In the genomic region with DNA sequence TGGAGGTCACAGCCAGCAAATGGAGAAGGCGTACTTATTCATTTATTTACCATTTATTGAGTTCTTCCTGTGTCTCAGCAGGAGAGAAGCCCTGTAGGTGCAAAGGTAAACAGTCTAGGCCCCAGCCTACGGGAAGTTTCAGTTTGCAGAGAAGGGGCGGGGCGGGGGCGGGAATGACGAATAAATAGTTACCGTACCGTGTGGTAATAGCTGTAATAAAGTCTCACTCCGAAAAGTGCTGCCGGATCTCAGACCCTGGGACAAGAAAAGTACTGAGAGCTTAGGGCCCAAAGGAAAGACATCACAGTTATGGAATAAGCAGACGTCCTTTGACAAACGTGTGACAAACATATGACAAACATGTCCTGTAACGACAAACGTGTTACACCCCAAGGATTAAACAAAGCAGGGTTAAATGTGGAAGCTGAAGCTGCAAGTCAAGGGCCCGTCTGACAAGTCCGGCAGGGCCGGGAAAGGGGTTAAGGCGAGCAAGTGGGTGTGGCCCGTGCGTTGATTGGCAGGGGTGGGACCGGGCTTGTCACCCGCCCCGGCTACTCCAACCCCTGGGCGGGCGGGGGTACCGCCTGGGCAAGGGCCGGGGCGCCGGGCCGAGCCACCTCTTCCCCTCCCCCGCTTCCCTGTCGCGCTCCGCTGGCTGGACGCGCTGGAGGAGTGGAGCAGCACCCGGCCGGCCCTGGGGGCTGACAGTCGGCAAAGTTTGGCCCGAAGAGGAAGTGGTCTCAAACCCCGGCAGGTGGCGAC, we compare ENCODE assay signal across 1 cellular context.
TF ChIP-seq lines count a peak whose summit lies in the region.

A gene with protein sequence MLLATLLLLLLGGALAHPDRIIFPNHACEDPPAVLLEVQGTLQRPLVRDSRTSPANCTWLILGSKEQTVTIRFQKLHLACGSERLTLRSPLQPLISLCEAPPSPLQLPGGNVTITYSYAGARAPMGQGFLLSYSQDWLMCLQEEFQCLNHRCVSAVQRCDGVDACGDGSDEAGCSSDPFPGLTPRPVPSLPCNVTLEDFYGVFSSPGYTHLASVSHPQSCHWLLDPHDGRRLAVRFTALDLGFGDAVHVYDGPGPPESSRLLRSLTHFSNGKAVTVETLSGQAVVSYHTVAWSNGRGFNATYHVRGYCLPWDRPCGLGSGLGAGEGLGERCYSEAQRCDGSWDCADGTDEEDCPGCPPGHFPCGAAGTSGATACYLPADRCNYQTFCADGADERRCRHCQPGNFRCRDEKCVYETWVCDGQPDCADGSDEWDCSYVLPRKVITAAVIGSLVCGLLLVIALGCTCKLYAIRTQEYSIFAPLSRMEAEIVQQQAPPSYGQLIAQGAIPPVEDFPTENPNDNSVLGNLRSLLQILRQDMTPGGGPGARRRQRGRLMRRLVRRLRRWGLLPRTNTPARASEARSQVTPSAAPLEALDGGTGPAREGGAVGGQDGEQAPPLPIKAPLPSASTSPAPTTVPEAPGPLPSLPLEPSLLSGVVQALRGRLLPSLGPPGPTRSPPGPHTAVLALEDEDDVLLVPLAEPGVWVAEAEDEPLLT (plus strand): TSS at position 541 of the 762 bp plus-strand sequence. CDS start 564 bp downstream, outside the sequence.

TF ChIP-seq in HepG2, 621 proteins besides CTCF, POLR2A, EP300 and RAD21 (continued from another document and continues in another):
- TF ChIP-seq, protein P1, sequence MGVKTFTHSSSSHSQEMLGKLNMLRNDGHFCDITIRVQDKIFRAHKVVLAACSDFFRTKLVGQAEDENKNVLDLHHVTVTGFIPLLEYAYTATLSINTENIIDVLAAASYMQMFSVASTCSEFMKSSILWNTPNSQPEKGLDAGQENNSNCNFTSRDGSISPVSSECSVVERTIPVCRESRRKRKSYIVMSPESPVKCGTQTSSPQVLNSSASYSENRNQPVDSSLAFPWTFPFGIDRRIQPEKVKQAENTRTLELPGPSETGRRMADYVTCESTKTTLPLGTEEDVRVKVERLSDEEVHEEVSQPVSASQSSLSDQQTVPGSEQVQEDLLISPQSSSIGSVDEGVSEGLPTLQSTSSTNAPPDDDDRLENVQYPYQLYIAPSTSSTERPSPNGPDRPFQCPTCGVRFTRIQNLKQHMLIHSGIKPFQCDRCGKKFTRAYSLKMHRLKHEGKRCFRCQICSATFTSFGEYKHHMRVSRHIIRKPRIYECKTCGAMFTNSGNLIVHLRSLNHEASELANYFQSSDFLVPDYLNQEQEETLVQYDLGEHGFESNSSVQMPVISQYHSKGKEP (CRISPR knock-in tag; IDR thresholded peaks at IDR 0.05): peak; percentile 11; the same call in 1 of the 2 replicates
- TF ChIP-seq HOXD1 (CRISPR knock-in tag; IDR thresholded peaks at IDR 0.05) (peak; percentile 95), RXRA (CRISPR knock-in tag; IDR thresholded peaks at IDR 0.05) (peak; percentile 77), ZNF577 (CRISPR knock-in tag; IDR thresholded peaks at IDR 0.05; ENCODE audit: borderline replicate concordance, low read depth) (0 out of 2 replicates have a peak, but pooled peaks have one; percentile 83), REL (CRISPR knock-in tag; conservative IDR thresholded peaks at IDR 0.05) (peak; percentile 88; the same call in 1 of the 2 replicates), ZNF678 (CRISPR knock-in tag; IDR thresholded peaks at IDR 0.05) (peak; percentile 95), SRY (CRISPR knock-in tag; IDR thresholded peaks at IDR 0.05) (peak; percentile 97), ZNF24 (IDR thresholded peaks at IDR 0.05) (no peak), PLRG1 (conservative IDR thresholded peaks at IDR 0.05) (no peak), ZNF484 (CRISPR knock-in tag; IDR thresholded peaks at IDR 0.05; ENCODE audit: borderline replicate concordance, low read depth) (0 out of 2 replicates have a peak, but pooled peaks have one; percentile 76), ZNF44 (CRISPR knock-in tag; IDR thresholded peaks at IDR 0.05) (peak; percentile 96; the same call in 1 of the 2 replicates), ARID2 (CRISPR knock-in tag; IDR thresholded peaks at IDR 0.05; ENCODE audit: borderline replicate concordance) (peak; percentile 89; the same call in 1 of the 2 replicates), PHB2 (IDR thresholded peaks at IDR 0.05; ENCODE audit: partially characterized antibody) (no peak), CCDC6 (CRISPR knock-in tag; IDR thresholded peaks at IDR 0.05) (peak; percentile 90), ZNF674 (CRISPR knock-in tag; IDR thresholded peaks at IDR 0.05; ENCODE audit: low read depth) (no peak; the same call in 1 of the 2 replicates), HOXA7 (CRISPR knock-in tag; IDR thresholded peaks at IDR 0.05) (no peak), NKX3-1 (CRISPR knock-in tag; IDR thresholded peaks at IDR 0.05) (peak; percentile 92), PRMT3 (CRISPR knock-in tag; IDR thresholded peaks at IDR 0.05; ENCODE audit: borderline replicate concordance, low read depth) (no peak), MXI1 (IDR thresholded peaks at IDR 0.05; ENCODE audit: borderline replicate concordance, low read depth, low read length) (peak; percentile 73; the same call in 1 of the 3 replicates), ZNF180 (CRISPR knock-in tag; IDR thresholded peaks at IDR 0.05; ENCODE audit: borderline replicate concordance, low read depth) (no peak), ZMYM2 (CRISPR knock-in tag; IDR thresholded peaks at IDR 0.05) (no peak; the same call in 1 of the 2 replicates), ZNF598 (CRISPR knock-in tag; IDR thresholded peaks at IDR 0.05; ENCODE audit: borderline replicate concordance) (peak; percentile 99), ZNF326 (CRISPR knock-in tag; IDR thresholded peaks at IDR 0.05; ENCODE audit: borderline replicate concordance) (no peak), HOXA5 (CRISPR knock-in tag; IDR thresholded peaks at IDR 0.05) (peak; percentile 96), KDM2A (CRISPR knock-in tag; IDR thresholded peaks at IDR 0.05; ENCODE audit: borderline replicate concordance, low read depth) (peak; percentile 96), ZNF264 (CRISPR knock-in tag; IDR thresholded peaks at IDR 0.05) (peak; percentile 89), ZNF644 (CRISPR knock-in tag; IDR thresholded peaks at IDR 0.05; ENCODE audit: low read depth) (0 out of 2 replicates have a peak, but pooled peaks have one; percentile 31), ZNF562 (CRISPR knock-in tag; IDR thresholded peaks at IDR 0.05; ENCODE audit: borderline replicate concordance) (no peak), RNF2 (conservative IDR thresholded peaks at IDR 0.05; ENCODE audit: low read depth) (peak; percentile 59; the same call in 1 of the 2 replicates), KAT8 (CRISPR knock-in tag; IDR thresholded peaks at IDR 0.05) (peak; percentile 86), ZFP36 (IDR thresholded peaks at IDR 0.05; ENCODE audit: borderline replicate concordance, low read depth, low read length, partially characterized antibody) (no peak), ZNF781 (CRISPR knock-in tag; IDR thresholded peaks at IDR 0.05; ENCODE audit: borderline replicate concordance, not compliant biosample characterization) (peak; percentile 59)
- TF ChIP-seq, protein P2, sequence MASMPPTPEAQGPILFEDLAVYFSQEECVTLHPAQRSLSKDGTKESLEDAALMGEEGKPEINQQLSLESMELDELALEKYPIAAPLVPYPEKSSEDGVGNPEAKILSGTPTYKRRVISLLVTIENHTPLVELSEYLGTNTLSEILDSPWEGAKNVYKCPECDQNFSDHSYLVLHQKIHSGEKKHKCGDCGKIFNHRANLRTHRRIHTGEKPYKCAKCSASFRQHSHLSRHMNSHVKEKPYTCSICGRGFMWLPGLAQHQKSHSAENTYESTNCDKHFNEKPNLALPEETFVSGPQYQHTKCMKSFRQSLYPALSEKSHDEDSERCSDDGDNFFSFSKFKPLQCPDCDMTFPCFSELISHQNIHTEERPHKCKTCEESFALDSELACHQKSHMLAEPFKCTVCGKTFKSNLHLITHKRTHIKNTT (CRISPR knock-in tag; IDR thresholded peaks at IDR 0.05): peak; percentile 91; the same call in 1 of the 2 replicates
- TF ChIP-seq, protein P3, sequence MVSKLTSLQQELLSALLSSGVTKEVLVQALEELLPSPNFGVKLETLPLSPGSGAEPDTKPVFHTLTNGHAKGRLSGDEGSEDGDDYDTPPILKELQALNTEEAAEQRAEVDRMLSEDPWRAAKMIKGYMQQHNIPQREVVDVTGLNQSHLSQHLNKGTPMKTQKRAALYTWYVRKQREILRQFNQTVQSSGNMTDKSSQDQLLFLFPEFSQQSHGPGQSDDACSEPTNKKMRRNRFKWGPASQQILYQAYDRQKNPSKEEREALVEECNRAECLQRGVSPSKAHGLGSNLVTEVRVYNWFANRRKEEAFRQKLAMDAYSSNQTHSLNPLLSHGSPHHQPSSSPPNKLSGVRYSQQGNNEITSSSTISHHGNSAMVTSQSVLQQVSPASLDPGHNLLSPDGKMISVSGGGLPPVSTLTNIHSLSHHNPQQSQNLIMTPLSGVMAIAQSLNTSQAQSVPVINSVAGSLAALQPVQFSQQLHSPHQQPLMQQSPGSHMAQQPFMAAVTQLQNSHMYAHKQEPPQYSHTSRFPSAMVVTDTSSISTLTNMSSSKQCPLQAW (CRISPR knock-in tag; IDR thresholded peaks at IDR 0.05): peak; percentile 95
- TF ChIP-seq, protein P4, sequence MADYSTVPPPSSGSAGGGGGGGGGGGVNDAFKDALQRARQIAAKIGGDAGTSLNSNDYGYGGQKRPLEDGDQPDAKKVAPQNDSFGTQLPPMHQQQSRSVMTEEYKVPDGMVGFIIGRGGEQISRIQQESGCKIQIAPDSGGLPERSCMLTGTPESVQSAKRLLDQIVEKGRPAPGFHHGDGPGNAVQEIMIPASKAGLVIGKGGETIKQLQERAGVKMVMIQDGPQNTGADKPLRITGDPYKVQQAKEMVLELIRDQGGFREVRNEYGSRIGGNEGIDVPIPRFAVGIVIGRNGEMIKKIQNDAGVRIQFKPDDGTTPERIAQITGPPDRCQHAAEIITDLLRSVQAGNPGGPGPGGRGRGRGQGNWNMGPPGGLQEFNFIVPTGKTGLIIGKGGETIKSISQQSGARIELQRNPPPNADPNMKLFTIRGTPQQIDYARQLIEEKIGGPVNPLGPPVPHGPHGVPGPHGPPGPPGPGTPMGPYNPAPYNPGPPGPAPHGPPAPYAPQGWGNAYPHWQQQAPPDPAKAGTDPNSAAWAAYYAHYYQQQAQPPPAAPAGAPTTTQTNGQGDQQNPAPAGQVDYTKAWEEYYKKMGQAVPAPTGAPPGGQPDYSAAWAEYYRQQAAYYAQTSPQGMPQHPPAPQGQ (CRISPR knock-in tag; IDR thresholded peaks at IDR 0.05; ENCODE audit: borderline replicate concordance): peak; percentile 97; the same call in 1 of the 2 replicates
- TF ChIP-seq, protein P5, sequence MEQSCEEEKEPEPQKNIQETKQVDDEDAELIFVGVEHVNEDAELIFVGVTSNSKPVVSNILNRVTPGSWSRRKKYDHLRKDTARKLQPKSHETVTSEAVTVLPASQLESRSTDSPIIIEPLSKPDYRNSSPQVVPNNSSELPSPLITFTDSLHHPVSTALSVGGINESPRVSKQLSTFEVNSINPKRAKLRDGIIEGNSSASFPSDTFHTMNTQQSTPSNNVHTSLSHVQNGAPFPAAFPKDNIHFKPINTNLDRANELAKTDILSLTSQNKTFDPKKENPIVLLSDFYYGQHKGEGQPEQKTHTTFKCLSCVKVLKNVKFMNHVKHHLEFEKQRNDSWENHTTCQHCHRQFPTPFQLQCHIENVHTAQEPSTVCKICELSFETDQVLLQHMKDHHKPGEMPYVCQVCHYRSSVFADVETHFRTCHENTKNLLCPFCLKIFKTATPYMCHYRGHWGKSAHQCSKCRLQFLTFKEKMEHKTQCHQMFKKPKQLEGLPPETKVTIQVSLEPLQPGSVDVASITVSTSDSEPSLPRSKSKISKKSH (CRISPR knock-in tag; IDR thresholded peaks at IDR 0.05; ENCODE audit: borderline replicate concordance): no peak
- TF ChIP-seq, protein P6, sequence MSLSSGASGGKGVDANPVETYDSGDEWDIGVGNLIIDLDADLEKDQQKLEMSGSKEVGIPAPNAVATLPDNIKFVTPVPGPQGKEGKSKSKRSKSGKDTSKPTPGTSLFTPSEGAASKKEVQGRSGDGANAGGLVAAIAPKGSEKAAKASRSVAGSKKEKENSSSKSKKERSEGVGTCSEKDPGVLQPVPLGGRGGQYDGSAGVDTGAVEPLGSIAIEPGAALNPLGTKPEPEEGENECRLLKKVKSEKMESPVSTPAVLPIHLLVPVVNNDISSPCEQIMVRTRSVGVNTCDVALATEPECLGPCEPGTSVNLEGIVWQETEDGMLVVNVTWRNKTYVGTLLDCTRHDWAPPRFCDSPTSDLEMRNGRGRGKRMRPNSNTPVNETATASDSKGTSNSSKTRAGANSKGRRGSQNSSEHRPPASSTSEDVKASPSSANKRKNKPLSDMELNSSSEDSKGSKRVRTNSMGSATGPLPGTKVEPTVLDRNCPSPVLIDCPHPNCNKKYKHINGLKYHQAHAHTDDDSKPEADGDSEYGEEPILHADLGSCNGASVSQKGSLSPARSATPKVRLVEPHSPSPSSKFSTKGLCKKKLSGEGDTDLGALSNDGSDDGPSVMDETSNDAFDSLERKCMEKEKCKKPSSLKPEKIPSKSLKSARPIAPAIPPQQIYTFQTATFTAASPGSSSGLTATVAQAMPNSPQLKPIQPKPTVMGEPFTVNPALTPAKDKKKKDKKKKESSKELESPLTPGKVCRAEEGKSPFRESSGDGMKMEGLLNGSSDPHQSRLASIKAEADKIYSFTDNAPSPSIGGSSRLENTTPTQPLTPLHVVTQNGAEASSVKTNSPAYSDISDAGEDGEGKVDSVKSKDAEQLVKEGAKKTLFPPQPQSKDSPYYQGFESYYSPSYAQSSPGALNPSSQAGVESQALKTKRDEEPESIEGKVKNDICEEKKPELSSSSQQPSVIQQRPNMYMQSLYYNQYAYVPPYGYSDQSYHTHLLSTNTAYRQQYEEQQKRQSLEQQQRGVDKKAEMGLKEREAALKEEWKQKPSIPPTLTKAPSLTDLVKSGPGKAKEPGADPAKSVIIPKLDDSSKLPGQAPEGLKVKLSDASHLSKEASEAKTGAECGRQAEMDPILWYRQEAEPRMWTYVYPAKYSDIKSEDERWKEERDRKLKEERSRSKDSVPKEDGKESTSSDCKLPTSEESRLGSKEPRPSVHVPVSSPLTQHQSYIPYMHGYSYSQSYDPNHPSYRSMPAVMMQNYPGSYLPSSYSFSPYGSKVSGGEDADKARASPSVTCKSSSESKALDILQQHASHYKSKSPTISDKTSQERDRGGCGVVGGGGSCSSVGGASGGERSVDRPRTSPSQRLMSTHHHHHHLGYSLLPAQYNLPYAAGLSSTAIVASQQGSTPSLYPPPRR (CRISPR knock-in tag; IDR thresholded peaks at IDR 0.05; ENCODE audit: borderline replicate concordance): peak; percentile 84
- TF ChIP-seq, protein P7, sequence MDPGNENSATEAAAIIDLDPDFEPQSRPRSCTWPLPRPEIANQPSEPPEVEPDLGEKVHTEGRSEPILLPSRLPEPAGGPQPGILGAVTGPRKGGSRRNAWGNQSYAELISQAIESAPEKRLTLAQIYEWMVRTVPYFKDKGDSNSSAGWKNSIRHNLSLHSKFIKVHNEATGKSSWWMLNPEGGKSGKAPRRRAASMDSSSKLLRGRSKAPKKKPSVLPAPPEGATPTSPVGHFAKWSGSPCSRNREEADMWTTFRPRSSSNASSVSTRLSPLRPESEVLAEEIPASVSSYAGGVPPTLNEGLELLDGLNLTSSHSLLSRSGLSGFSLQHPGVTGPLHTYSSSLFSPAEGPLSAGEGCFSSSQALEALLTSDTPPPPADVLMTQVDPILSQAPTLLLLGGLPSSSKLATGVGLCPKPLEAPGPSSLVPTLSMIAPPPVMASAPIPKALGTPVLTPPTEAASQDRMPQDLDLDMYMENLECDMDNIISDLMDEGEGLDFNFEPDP (CRISPR knock-in tag; conservative IDR thresholded peaks at IDR 0.05): no peak; the same call in 1 of the 2 replicates
